3 cellular contexts compared by ENCODE assay signal in genomic region chr1:43501806-43502205, GRCh38. TPM values are rescaled to one million over a fixed set of nuclear protein-coding genes. Genes with fewer than 3 reads are reported as not detected.
A peak's percentile ranks its signal among the peaks of the same experiment; 100 is the strongest.
DNase-seq lines count a peak whose midpoint lies in the region; TF ChIP-seq lines count a peak whose summit lies in the region.
"Not testable (repeated sequence)": the region's sequence is repeated elsewhere in the genome, so short reads cannot be mapped to it uniquely, and the experiment has no call there.
"Had no signal": no experiment of that assay in that cellular context is flagged by ENCODE, and none has a peak within 500 bp of the region (broad histone marks: within the 10 kb centered on the region; RNA-seq: fewer than 3 reads in every experiment).

No MANE protein-coding gene starts in this region.

- not testable (repeated sequence) for H3K27ac Mint-ChIP-seq in osteocyte (ENCODE audit: unreplicated experiment)

- not testable (repeated sequence) for TF ChIP-seq CTCF in osteocyte (IDR thresholded peaks at IDR 0.05)

- H3K9me3 Mint-ChIP-seq in osteocyte (ENCODE audit: unreplicated experiment) = not testable (repeated sequence)

- DNase-seq in osteocyte (ENCODE audit: extremely low spot score, unreplicated experiment) = peak; percentile 64

- H3K4me3 Mint-ChIP-seq in osteocyte (ENCODE audit: unreplicated experiment) = not testable (repeated sequence)

- not testable (repeated sequence) for H3K36me3 Mint-ChIP-seq in osteocyte (ENCODE audit: unreplicated experiment)

- not testable (repeated sequence) for H3K27me3 Mint-ChIP-seq in osteocyte (ENCODE audit: unreplicated experiment)

- not testable (repeated sequence) for H3K4me1 Mint-ChIP-seq in osteocyte (ENCODE audit: unreplicated experiment)

RNA-seq across cellular contexts. Expression of gene PTPRF, which starts 28.9 kb away (rescaled TPM):
- total RNA-seq in osteocyte = 37.3 and 45.1 TPM in 2 replicates
- total RNA-seq: CD4-positive, alpha-beta memory T cell had no signal

RNA-seq across cellular contexts. Expression of gene HYI, which starts 48.1 kb away (rescaled TPM):
- total RNA-seq in osteocyte = 43.2 and 45.9 TPM in 2 replicates
- total RNA-seq: A172 had no signal
